Comparison of ENCODE assay signal across 29 cellular contexts in the genomic region with DNA sequence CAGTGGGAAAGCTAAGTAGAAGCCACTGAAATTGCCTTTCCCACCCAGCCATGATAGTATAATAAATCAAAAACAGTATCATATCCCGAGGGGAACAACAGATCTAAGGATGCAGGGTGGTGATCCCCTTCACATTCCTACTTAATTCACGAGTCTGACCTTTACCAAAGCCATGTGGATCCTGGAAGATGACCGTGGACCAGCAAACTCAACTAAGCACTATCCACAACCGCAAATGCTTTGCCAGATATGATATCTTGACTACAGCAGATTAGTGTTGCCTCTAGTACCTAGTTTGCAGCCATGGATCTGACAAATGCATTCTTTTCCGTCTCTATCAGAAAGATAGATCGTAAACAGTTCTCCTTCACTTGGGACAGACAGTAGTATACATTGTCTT.
"Had no signal": no experiment of that assay in that cellular context is flagged by ENCODE, and none has a peak within 500 bp of the region (broad histone marks: within the 10 kb centered on the region; RNA-seq: fewer than 3 reads in every experiment).

No MANE protein-coding gene starts in this region.

- ATAC-seq: activated CD4-positive, alpha-beta T cell treated with anti-CD3 and anti-CD28 coated beads for 36 hours; activated CD4-positive, CD25-positive, alpha-beta regulatory T cell treated with anti-CD3 and anti-CD28 coated beads, Interleukin-2, amount 50 U/mL, for 24 hours; activated CD8-positive, alpha-beta T cell treated with anti-CD3 and anti-CD28 coated beads, Interleukin-2, amount 10 ng/mL, durations not matched to agents 7 days and 5 days; PC-3 had no signal

- H3K27ac Mint-ChIP-seq: activated CD4-positive, alpha-beta T cell treated with anti-CD3 and anti-CD28 coated beads for 36 hours; activated CD4-positive, alpha-beta T cell treated with anti-CD3 and anti-CD28 coated beads, Interleukin-2, amount 10 ng/mL, durations not matched to agents 7 days and 5 days; activated CD8-positive, alpha-beta T cell treated with anti-CD3 and anti-CD28 coated beads, Interleukin-2, amount 10 ng/mL, durations not matched to agents 7 days and 5 days; activated naive CD4-positive, alpha-beta T cell treated with anti-CD3 and anti-CD28 coated beads, Interleukin-2, amount 50 U/mL, for 24 hours; activated naive CD8-positive, alpha-beta T cell treated with anti-CD3 and anti-CD28 coated beads, Interleukin-2, amount 10 ng/mL, durations not matched to agents 7 days and 5 days; activated T-cell treated with anti-CD3 and anti-CD28 coated beads, Interleukin-2, amount 50 U/mL, for 24 hours; activated T-helper 2 cell treated with anti-CD3 and anti-CD28 coated beads, Interferon-gamma antibody, Interleukin-2, Interleukin-4, amounts not matched to agents 10 μg/mL and 5 μg/mL and 100 μg/mL, durations not matched to agents 14 hours and 24 hours and 36 hours; brain had no signal

- H3K4me1 ChIP-seq: Peyer's patch had no signal

- DNase-seq: activated CD4-positive, alpha-beta T cell treated with anti-CD3 and anti-CD28 coated beads for 36 hours; activated CD4-positive, alpha-beta T cell treated with anti-CD3 and anti-CD28 coated beads, Interleukin-2, amount 10 ng/mL, durations not matched to agents 7 days and 5 days; activated CD4-positive, alpha-beta T cell treated with anti-CD3 and anti-CD28 coated beads, Interleukin-2, amount 50 U/mL, for 48 hours; activated CD8-positive, alpha-beta T cell treated with anti-CD3 and anti-CD28 coated beads, Interleukin-2, amount 10 ng/mL, durations not matched to agents 7 days and 5 days; activated gamma-delta T cell; activated naive CD4-positive, alpha-beta T cell treated with Interleukin-2 at 50 U/mL for 16 hours; activated naive CD8-positive, alpha-beta T cell treated with anti-CD3 and anti-CD28 coated beads, Interleukin-2, amount 10 ng/mL, durations not matched to agents 7 days and 5 days; activated T-cell treated with anti-CD3 and anti-CD28 coated beads, Interleukin-2, amount 50 U/mL, for 24 hours; anterior cingulate cortex; caudate nucleus; cerebellar nuclear complex; NCI-H1105 treated with DMSO at 0.1 percent for 48 hours; NCI-H1436; NCI-H1694; NCI-H1930; NCI-H2081 treated with DMSO at 0.1 percent for 48 hours; NCI-H345; NCI-H524 treated with DMSO at 0.1 percent for 48 hours; NK-92 treated with Interleukin-12 subunit alpha and Interleukin-12 subunit beta, amount 100 ng/mL, for 24 hours; Peyer's patch; Right ventricle myocardium superior; T1000 had no signal

- H3K4me3 ChIP-seq: Peyer's patch, SK-N-MC had no signal

- H3K9me3 ChIP-seq: Peyer's patch had no signal

- H3K36me3 Mint-ChIP-seq: activated naive CD4-positive, alpha-beta T cell treated with anti-CD3 and anti-CD28 coated beads, Interleukin-2, amount 50 U/mL, for 24 hours; brain had no signal

- H3K36me3 ChIP-seq: Peyer's patch had no signal

- H3K4me3 Mint-ChIP-seq: activated CD4-positive, alpha-beta T cell treated with anti-CD3 and anti-CD28 coated beads for 36 hours; activated CD4-positive, alpha-beta T cell treated with anti-CD3 and anti-CD28 coated beads, Interleukin-2, amount 10 ng/mL, durations not matched to agents 7 days and 5 days; activated CD8-positive, alpha-beta T cell treated with anti-CD3 and anti-CD28 coated beads, Interleukin-2, amount 10 ng/mL, durations not matched to agents 7 days and 5 days; activated naive CD4-positive, alpha-beta T cell treated with anti-CD3 and anti-CD28 coated beads, Interleukin-2, amount 50 U/mL, for 24 hours; activated naive CD8-positive, alpha-beta T cell treated with anti-CD3 and anti-CD28 coated beads, Interleukin-2, amount 10 ng/mL, durations not matched to agents 7 days and 5 days; activated T-cell treated with anti-CD3 and anti-CD28 coated beads, Interleukin-2, amount 50 U/mL, for 24 hours; brain had no signal

- H3K27me3 ChIP-seq: Peyer's patch had no signal

- H3K27ac ChIP-seq: Peyer's patch, RWPE1, SK-N-MC had no signal

- H3K9me3 Mint-ChIP-seq: activated CD4-positive, alpha-beta T cell treated with anti-CD3 and anti-CD28 coated beads, Interleukin-2, amount 10 ng/mL, durations not matched to agents 7 days and 5 days; activated naive CD4-positive, alpha-beta T cell treated with anti-CD3 and anti-CD28 coated beads, Interleukin-2, amount 50 U/mL, for 24 hours; activated T-cell treated with anti-CD3 and anti-CD28 coated beads, Interleukin-2, amount 50 U/mL, for 24 hours; activated T-helper 2 cell treated with anti-CD3 and anti-CD28 coated beads, Interferon-gamma antibody, Interleukin-2, Interleukin-4, amounts not matched to agents 10 μg/mL and 5 μg/mL and 100 μg/mL, durations not matched to agents 14 hours and 24 hours and 36 hours had no signal

- H3K27me3 Mint-ChIP-seq: activated naive CD4-positive, alpha-beta T cell treated with anti-CD3 and anti-CD28 coated beads, Interleukin-2, amount 50 U/mL, for 24 hours had no signal
